In the genomic region with DNA sequence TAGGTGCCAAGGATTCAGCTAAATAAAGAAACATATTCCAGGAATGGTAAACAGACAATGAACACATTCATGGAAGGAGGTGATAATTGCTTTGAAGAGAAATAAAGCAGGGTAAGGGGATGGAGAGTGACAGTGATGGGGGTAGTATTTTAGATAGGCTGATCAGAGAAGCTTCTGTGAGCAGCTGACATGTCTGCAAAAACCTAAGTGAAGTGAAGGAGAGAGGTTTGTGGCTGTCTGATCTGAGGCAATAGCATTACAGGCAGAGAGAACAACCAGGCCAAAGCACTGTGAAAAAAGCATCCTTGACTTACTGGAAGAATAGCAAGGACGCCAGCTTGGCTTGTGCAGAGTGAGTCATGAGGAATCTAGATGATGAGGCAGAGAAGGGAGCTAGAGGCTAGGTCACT, we compare ENCODE assay signal across 1 cellular context.
TF ChIP-seq lines count a peak whose summit lies in the region.

No MANE protein-coding gene starts in this region.

TF ChIP-seq in GM23338, 12 proteins besides CTCF, POLR2A, EP300 and RAD21 (continued from another document):
- TF ChIP-seq, protein P1, sequence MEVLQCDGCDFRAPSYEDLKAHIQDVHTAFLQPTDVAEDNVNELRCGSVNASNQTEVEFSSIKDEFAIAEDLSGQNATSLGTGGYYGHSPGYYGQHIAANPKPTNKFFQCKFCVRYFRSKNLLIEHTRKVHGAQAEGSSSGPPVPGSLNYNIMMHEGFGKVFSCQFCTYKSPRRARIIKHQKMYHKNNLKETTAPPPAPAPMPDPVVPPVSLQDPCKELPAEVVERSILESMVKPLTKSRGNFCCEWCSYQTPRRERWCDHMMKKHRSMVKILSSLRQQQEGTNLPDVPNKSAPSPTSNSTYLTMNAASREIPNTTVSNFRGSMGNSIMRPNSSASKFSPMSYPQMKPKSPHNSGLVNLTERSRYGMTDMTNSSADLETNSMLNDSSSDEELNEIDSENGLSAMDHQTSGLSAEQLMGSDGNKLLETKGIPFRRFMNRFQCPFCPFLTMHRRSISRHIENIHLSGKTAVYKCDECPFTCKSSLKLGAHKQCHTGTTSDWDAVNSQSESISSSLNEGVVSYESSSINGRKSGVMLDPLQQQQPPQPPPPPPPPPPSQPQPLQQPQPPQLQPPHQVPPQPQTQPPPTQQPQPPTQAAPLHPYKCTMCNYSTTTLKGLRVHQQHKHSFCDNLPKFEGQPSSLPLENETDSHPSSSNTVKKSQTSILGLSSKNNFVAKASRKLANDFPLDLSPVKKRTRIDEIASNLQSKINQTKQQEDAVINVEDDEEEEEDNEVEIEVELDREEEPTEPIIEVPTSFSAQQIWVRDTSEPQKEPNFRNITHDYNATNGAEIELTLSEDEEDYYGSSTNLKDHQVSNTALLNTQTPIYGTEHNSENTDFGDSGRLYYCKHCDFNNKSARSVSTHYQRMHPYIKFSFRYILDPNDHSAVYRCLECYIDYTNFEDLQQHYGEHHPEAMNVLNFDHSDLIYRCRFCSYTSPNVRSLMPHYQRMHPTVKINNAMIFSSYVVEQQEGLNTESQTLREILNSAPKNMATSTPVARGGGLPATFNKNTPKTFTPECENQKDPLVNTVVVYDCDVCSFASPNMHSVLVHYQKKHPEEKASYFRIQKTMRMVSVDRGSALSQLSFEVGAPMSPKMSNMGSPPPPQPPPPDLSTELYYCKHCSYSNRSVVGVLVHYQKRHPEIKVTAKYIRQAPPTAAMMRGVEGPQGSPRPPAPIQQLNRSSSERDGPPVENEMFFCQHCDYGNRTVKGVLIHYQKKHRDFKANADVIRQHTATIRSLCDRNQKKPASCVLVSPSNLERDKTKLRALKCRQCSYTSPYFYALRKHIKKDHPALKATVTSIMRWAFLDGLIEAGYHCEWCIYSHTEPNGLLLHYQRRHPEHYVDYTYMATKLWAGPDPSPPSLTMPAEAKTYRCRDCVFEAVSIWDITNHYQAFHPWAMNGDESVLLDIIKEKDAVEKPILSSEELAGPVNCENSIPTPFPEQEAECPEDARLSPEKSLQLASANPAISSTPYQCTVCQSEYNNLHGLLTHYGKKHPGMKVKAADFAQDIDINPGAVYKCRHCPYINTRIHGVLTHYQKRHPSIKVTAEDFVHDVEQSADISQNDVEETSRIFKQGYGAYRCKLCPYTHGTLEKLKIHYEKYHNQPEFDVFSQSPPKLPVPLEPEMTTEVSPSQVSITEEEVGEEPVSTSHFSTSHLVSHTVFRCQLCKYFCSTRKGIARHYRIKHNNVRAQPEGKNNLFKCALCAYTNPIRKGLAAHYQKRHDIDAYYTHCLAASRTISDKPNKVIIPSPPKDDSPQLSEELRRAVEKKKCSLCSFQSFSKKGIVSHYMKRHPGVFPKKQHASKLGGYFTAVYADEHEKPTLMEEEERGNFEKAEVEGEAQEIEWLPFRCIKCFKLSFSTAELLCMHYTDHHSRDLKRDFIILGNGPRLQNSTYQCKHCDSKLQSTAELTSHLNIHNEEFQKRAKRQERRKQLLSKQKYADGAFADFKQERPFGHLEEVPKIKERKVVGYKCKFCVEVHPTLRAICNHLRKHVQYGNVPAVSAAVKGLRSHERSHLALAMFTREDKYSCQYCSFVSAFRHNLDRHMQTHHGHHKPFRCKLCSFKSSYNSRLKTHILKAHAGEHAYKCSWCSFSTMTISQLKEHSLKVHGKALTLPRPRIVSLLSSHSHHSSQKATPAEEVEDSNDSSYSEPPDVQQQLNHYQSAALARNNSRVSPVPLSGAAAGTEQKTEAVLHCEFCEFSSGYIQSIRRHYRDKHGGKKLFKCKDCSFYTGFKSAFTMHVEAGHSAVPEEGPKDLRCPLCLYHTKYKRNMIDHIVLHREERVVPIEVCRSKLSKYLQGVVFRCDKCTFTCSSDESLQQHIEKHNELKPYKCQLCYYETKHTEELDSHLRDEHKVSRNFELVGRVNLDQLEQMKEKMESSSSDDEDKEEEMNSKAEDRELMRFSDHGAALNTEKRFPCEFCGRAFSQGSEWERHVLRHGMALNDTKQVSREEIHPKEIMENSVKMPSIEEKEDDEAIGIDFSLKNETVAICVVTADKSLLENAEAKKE (CRISPR knock-in tag; IDR thresholded peaks at IDR 0.05) = no peak
- TF ChIP-seq NANOG (IDR thresholded peaks at IDR 0.05; ENCODE audit: borderline replicate concordance) (no peak), ZNF114 (CRISPR knock-in tag; IDR thresholded peaks at IDR 0.05) (no peak), ZNF331 (CRISPR knock-in tag; IDR thresholded peaks at IDR 0.05; ENCODE audit: low read depth) (no peak), EZH2 (IDR thresholded peaks at IDR 0.05; ENCODE audit: low read depth, unreplicated experiment) (no peak), EZH2phosphoT487 (IDR thresholded peaks at IDR 0.05; ENCODE audit: unreplicated experiment) (no peak)
- TF ChIP-seq, protein P2, sequence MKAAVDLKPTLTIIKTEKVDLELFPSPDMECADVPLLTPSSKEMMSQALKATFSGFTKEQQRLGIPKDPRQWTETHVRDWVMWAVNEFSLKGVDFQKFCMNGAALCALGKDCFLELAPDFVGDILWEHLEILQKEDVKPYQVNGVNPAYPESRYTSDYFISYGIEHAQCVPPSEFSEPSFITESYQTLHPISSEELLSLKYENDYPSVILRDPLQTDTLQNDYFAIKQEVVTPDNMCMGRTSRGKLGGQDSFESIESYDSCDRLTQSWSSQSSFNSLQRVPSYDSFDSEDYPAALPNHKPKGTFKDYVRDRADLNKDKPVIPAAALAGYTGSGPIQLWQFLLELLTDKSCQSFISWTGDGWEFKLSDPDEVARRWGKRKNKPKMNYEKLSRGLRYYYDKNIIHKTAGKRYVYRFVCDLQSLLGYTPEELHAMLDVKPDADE (IDR thresholded peaks at IDR 0.05) = no peak
